In the genomic region with DNA sequence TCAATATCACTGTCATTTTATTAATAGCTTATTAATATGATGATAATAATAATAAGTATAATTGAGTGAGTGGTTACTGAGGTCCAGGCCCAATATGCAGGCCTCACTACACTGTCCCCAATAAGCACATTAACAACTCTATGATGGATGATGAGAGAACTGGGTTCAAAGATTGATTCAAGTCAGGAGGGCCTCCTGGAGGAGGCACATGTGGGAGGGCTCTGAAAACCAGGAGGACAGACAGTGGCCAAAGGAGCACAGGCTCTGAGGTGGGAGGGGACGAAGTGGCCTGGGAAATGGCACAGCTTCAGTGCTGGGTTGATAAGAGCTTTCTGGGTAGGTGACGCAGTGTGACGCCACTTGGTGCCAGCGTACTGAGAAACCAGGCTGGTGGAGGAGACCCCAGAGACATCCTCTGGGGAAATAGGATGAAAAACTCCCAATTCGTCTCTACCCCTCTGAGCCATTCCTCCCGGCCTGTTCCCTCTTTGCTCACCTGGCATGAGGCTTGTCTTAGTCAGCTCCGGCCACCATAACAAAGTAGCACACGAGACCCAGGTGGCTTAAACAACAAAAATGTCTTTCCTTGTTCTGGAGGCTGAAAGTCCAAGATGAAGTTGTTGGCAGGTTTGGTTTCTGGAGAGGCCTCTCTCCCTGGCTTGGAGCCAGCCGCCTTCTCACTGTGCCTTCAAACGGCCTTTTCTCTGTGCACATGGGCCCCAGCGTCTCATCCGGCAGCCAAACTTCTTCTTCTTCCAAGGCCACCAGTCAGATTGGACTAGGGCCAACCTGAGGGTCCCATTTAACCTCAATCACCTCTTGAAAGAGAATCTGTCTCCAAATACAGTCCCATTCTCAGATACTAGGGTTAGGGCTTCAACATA, we compare ENCODE assay signal across 11 cellular contexts.
"Had no signal": no experiment of that assay in that cellular context is flagged by ENCODE, and none has a peak within 500 bp of the region (broad histone marks: within the 10 kb centered on the region; RNA-seq: fewer than 3 reads in every experiment).

No MANE protein-coding gene starts in this region.

- H3K9me3 ChIP-seq: esophagus muscularis mucosa, left lung, psoas muscle, thyroid gland, uterus had no signal

- H3K36me3 ChIP-seq: brain microvascular endothelial cell, esophagus muscularis mucosa, left lung, thyroid gland, uterus had no signal

- H3K27me3 ChIP-seq: thyroid gland, uterus had no signal

- H3K4me1 ChIP-seq: esophagus muscularis mucosa, left lung, psoas muscle, thyroid gland, uterus had no signal

- DNase-seq: activated CD4-positive, alpha-beta T cell treated with anti-CD3 and anti-CD28 coated beads, Interleukin-2, amount 50 U/mL, for 1 hour; activated T-cell treated with anti-CD3 and anti-CD28 coated beads for 4 hours; brain microvascular endothelial cell; left lung; natural killer cell; psoas muscle; stimulated activated naive CD8-positive, alpha-beta T cell treated with anti-CD3 and anti-CD28 coated beads, Interleukin-15, Interleukin-2, amounts not matched to agents 100 U/mL and 50 U/mL, for 24 hours; thyroid gland; uterus had no signal

- H3K4me3 ChIP-seq: esophagus muscularis mucosa, left lung, psoas muscle, thyroid gland, uterus had no signal

- ATAC-seq: left lung; natural killer cell; psoas muscle; sciatic nerve; stimulated activated naive CD8-positive, alpha-beta T cell treated with anti-CD3 and anti-CD28 coated beads, Interleukin-15, Interleukin-2, amounts not matched to agents 100 U/mL and 50 U/mL, for 24 hours had no signal

- H3K27ac ChIP-seq: brain microvascular endothelial cell, esophagus muscularis mucosa, left lung, psoas muscle, thyroid gland, uterus had no signal
